Comparison of ENCODE assay signal across 16 cellular contexts in the genomic region with DNA sequence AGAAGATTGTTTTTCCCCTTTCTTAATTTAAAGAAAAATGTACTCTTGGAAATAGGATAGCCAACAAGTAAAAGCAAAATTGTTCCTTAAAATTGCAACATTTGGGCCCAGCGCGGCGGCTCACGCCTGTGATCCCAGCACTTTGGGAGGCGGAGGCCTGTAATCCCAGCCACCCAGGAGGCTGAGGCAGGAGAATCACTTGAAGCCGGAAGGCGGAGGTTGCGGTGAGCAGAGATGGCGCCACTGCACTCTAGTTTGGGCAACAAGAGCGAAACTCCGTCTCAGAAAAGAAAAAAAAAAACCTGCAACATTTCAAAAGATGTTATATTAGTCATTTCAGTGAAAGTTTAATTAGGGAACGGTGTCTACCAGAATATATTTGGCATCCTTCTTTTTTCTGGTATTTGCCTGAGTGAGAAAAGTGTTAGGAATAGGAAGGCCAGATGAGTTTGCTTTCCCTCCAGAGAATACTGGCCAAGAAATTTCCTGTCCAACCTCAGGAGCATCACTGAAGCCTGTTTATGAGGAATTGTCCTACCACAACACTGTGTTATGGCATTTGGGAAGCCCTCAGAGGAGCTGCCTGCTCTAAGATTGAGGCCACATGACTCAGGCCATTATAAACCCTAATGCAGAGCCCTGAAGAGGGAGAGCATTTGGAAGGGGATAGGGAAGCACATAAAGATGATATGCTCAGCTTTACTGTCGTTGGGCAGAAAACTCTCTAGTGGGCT. TPM values are rescaled to one million over a fixed set of nuclear protein-coding genes. Genes with fewer than 3 reads are reported as not detected.
DNase-seq lines count a peak whose midpoint lies in the region; ATAC-seq and TF ChIP-seq lines count a peak whose summit lies in the region.
"Had no signal": no experiment of that assay in that cellular context is flagged by ENCODE, and none has a peak within 500 bp of the region (broad histone marks: within the 10 kb centered on the region; RNA-seq: fewer than 3 reads in every experiment).

No MANE protein-coding gene starts in this region.

- H3K36me3 ChIP-seq in breast epithelium (no peaks in the 10 kb centered on the region), mesendoderm (ENCODE audit: control insufficient read depth, insufficient read depth, low read length) (no peaks in the 10 kb centered on the region), aorta (ENCODE audit: control insufficient read depth in 1 of 2, insufficient read depth in 2 of 2, low read length in 1 of 2) (no peaks in the 10 kb centered on the region), tibial nerve (no peaks in the 10 kb centered on the region)

- peaks cover 38% of the 10 kb centered on the region for H3K79me2 ChIP-seq in mesendoderm (ENCODE audit: control insufficient read depth, insufficient read depth, low read length)

- TF ChIP-seq EP300 in tibial nerve (IDR thresholded peaks at IDR 0.05) = no peak

- no peak overlapping the region for H3K27ac Mint-ChIP-seq in MCF 10A (ENCODE audit: low read depth, unreplicated experiment)
- H3K27ac Mint-ChIP-seq: stimulated activated naive CD8-positive, alpha-beta T cell treated with anti-CD3 and anti-CD28 coated beads, Interleukin-15, Interleukin-2, amounts not matched to agents 100 ng/mL and 50 ng/mL, for 24 hours had no signal

- H2BK5ac ChIP-seq in mesendoderm (ENCODE audit: low read length) = peak overlapping the region; percentile 93

- H3K4me2 ChIP-seq in mesendoderm (ENCODE audit: low read length) = peak overlapping the region; percentile 26

- H3K4ac ChIP-seq in mesendoderm (ENCODE audit: low read depth, low read length) = no peak overlapping the region

- H3K23ac ChIP-seq in mesendoderm (ENCODE audit: low read length) = no peak overlapping the region

- H3K9ac ChIP-seq in mesendoderm (ENCODE audit: low read length) = peak overlapping the region; percentile 43

- TF ChIP-seq CTCF in breast epithelium (IDR thresholded peaks at IDR 0.05) = no peak
- TF ChIP-seq CTCF in MCF 10A (IDR thresholded peaks at IDR 0.05; ENCODE audit: unreplicated experiment) = no peak
- TF ChIP-seq CTCF in tibial nerve (IDR thresholded peaks at IDR 0.05) = no peak

- H3K27ac ChIP-seq in breast epithelium (peak overlapping the region; percentile 57 to 91), mesendoderm (ENCODE audit: low read depth, low read length) (peak overlapping the region; percentile 20), aorta (ENCODE audit: low read depth in 1 of 2, low read length in 2 of 2) (peak overlapping the region; percentile 39 to 86), tibial nerve (peak overlapping the region in 2 of 4 donors; percentile 36 to 91)

- no peak for DNase-seq in breast epithelium (ENCODE audit: low spot score in 2 of 2)
- no peak for DNase-seq in MCF 10A (ENCODE audit: unreplicated experiment)
- DNase-seq in ecto neural progenitor cell (ENCODE audit: low spot score) = peak; percentile 58
- DNase-seq in mesendoderm = peak; percentile 55
- DNase-seq in aorta = no peak
- no peak for DNase-seq in NOMO-1 (lab: John Stamatoyannopoulos, UW; ENCODE audit: unreplicated experiment in 2 of 2)
- DNase-seq in tibial nerve (ENCODE audit: low spot score in 2 of 2) = no peak
- DNase-seq: activated CD4-positive, alpha-beta T cell treated with anti-CD3 and anti-CD28 coated beads, Interleukin-2, amount 50 U/mL, for 4 hours; cerebellar nuclear complex; kidney glomerular epithelial cell; NCI-H1417 treated with DMSO at 0.1 percent for 48 hours; NCI-H524 treated with DMSO at 0.1 percent for 48 hours; occipital lobe had no signal

- H3K4me3 ChIP-seq in breast epithelium = no peak overlapping the region
- H3K4me3 ChIP-seq in mesendoderm (ENCODE audit: low read length) = no peak overlapping the region
- H3K4me3 ChIP-seq in aorta (ENCODE audit: low read length in 2 of 2) = no peak overlapping the region
- no peak overlapping the region for H3K4me3 ChIP-seq in tibial nerve

- H3K4me1 Mint-ChIP-seq in MCF 10A (ENCODE audit: insufficient read depth, unreplicated experiment) = peaks cover 13% of the 10 kb centered on the region

- ATAC-seq in aorta (ENCODE audit: low FRiP score) = no peak
- no peak for ATAC-seq in GM18498 (IDR thresholded peaks at IDR 0.05; ENCODE audit: unreplicated experiment)

- H2AK5ac ChIP-seq in mesendoderm (ENCODE audit: low read length) = peak overlapping the region; percentile 82

- no peaks in the 10 kb centered on the region for H3K36me3 Mint-ChIP-seq in MCF 10A (ENCODE audit: insufficient read depth, unreplicated experiment)

- no peak overlapping the region for H2BK15ac ChIP-seq in mesendoderm (replicated peaks; ENCODE audit: low read depth)

- peak overlapping the region; percentile 86 for H3K56ac ChIP-seq in mesendoderm (ENCODE audit: low read length)

- POLR2A ChIA-PET in MCF 10A (lab: Yijun Ruan, JAX) = interaction anchor here (1.4 kb wide), 1 partner anchor 10 kb away, joined by 3 read pairs; no protein-coding TSS in a partner anchor

- H3K18ac ChIP-seq in mesendoderm (ENCODE audit: low read length) = peak overlapping the region; percentile 3

- no peaks in the 10 kb centered on the region for H3K27me3 Mint-ChIP-seq in MCF 10A (ENCODE audit: insufficient read depth, unreplicated experiment)

- WGBS in mesendoderm (ENCODE audit: extremely low coverage, insufficient coverage, low lambda C conversion rate) = no CpG with 5 or more reads among the region's 13 CpGs
- WGBS in aorta, 2 donors = 88 to 89% methylated on average over 13 of the region's 13 CpGs
- WGBS in tibial nerve, 2 donors = 87 to 89% methylated on average over 13 of the region's 13 CpGs

- no peaks in the 10 kb centered on the region for H3K79me1 ChIP-seq in mesendoderm (ENCODE audit: low read length)

- peak overlapping the region; percentile 21 for H4K5ac ChIP-seq in mesendoderm (ENCODE audit: low read length)

- intact Hi-C loops in breast epithelium (cut with DNase I; ENCODE audit: low total_unique reads) = loop anchor here (10.0 kb wide), 1 partner anchor 601 kb away; no protein-coding TSS in a partner anchor
- intact Hi-C loops in MCF 10A (cut with micrococcal nuclease) = no loop called here
- intact Hi-C loops in aorta (cut with DNase I) = loop anchor here (5.0 to 10.0 kb wide), 3 partner anchors 261 to 511 kb away; no protein-coding TSS in a partner anchor

- no TSS peak for BruUV-seq in MCF 10A (replicated peaks; lab: Mats Ljungman, UMichigan)

- TF ChIP-seq POLR2A in breast epithelium (IDR thresholded peaks at IDR 0.05) = no peak
- TF ChIP-seq POLR2A in tibial nerve (IDR thresholded peaks at IDR 0.05) = no peak

- H3K4me1 ChIP-seq in breast epithelium (no peaks in the 10 kb centered on the region), mesendoderm (ENCODE audit: control insufficient read depth, low read depth, low read length) (peaks cover 5% of the 10 kb centered on the region), aorta (ENCODE audit: control insufficient read depth in 1 of 2, insufficient read depth in 2 of 2, low read length in 2 of 2) (peaks cover 0 to 3% of the 10 kb centered on the region in 2 donors), tibial nerve (peaks cover 0 to 26% (median 0%) of the 10 kb centered on the region in 4 donors)

- H3K9me3 ChIP-seq in breast epithelium (no peaks in the 10 kb centered on the region), aorta (ENCODE audit: control insufficient read depth, low read length) (no peaks in the 10 kb centered on the region), tibial nerve (no peaks in the 10 kb centered on the region)

- no peaks in the 10 kb centered on the region for H3K27me3 ChIP-seq in breast epithelium
- no peaks in the 10 kb centered on the region for H3K27me3 ChIP-seq in mesendoderm (ENCODE audit: insufficient read depth, low read length, poor library complexity)
- H3K27me3 ChIP-seq in aorta (ENCODE audit: control insufficient read depth in 1 of 2, insufficient read depth in 2 of 2, low read length in 1 of 2) = no peaks in the 10 kb centered on the region
- no peaks in the 10 kb centered on the region for H3K27me3 ChIP-seq in tibial nerve

- peak overlapping the region; percentile 54 for H2BK120ac ChIP-seq in mesendoderm (ENCODE audit: low read depth, low read length)

- H3K9me3 Mint-ChIP-seq in MCF 10A (ENCODE audit: unreplicated experiment) = no peaks in the 10 kb centered on the region
- H3K9me3 Mint-ChIP-seq: stimulated activated naive CD8-positive, alpha-beta T cell treated with anti-CD3 and anti-CD28 coated beads, Interleukin-15, Interleukin-2, amounts not matched to agents 100 ng/mL and 50 ng/mL, for 24 hours had no signal

- H3K4me3 Mint-ChIP-seq in MCF 10A (ENCODE audit: unreplicated experiment) = no peak overlapping the region
- H3K4me3 Mint-ChIP-seq: stimulated activated naive CD8-positive, alpha-beta T cell treated with anti-CD3 and anti-CD28 coated beads, Interleukin-15, Interleukin-2, amounts not matched to agents 100 ng/mL and 50 ng/mL, for 24 hours had no signal

- CTCF ChIA-PET in MCF 10A (lab: Yijun Ruan, JAX) = interaction anchor here (1.2 to 1.9 kb wide), 3 partner anchors 415 to 600 kb away, joined by 5 to 10 read pairs (median 5); no protein-coding TSS in a partner anchor

- no peak overlapping the region for H4K8ac ChIP-seq in mesendoderm (ENCODE audit: low read depth, low read length)

RNA-seq across cellular contexts. Expression of a gene that starts 1.2 kb away (rescaled TPM):
- total RNA-seq in breast epithelium (10 to 100 TPM; 37.3 to 91.0 (median 90.1) TPM), MCF 10A (2022) (not detected in 2 replicates), aorta (100 to 1,000 TPM; 185 to 213 TPM), tibial nerve (10 to 100 TPM; 37.7 to 44.7 (median 41.6) TPM)
- 921 TPM for polyA plus RNA-seq in mesendoderm (2013, experiment 1 of 2)
- 892 TPM for polyA plus RNA-seq in mesendoderm (2013, experiment 2 of 2)
- polyA plus RNA-seq in aorta = 100 to 1,000 TPM; 168 to 184 TPM
- total RNA-seq: HT1080 had no signal

Comparison
In these comparisons a context has a peak if more than half of its experiments do, and no peak if none do; other contexts are left out.
1. RNA of a gene that starts 1.2 kb away (total RNA-seq): 185 to 213 TPM in aorta, 37.3 to 91.0 TPM in breast epithelium and 37.7 to 44.7 TPM in tibial nerve; not detected in MCF 10A; every median in the first group is over 10 times any median in the second.
2. DNase-seq: peak in ecto neural progenitor cell (single experiment) and mesendoderm (single experiment); none in breast epithelium (0 of 2), MCF 10A (single experiment), aorta (0 of 2), NOMO-1 (0 of 2) and tibial nerve (0 of 2).